ENCODE assay signal across 8 cellular contexts in genomic region chr10:74150151-74151056, GRCh38. TPM values are rescaled to one million over a fixed set of nuclear protein-coding genes. Genes with fewer than 3 reads are reported as not detected.
A peak's percentile ranks its signal among the peaks of the same experiment; 100 is the strongest.
DNase-seq lines count a peak whose midpoint lies in the region; ATAC-seq, FAIRE-seq and TF ChIP-seq lines count a peak whose summit lies in the region.

Gene AP3M1, minus strand, starts transcription at chr10:74150828. Its CDS starts 12,449 bp downstream, at chr10:74138379.

- H3K9me3 ChIP-seq in ascending aorta (no peaks in the 10 kb centered on the region), iPS-15b (ENCODE audit: control insufficient read depth, insufficient read depth, low read length) (no peaks in the 10 kb centered on the region), small intestine (ENCODE audit: control insufficient read depth, low read depth) (no peaks in the 10 kb centered on the region)

- FAIRE-seq in small intestine (lab: Jason Lieb, UNC) = no peak

- peak; percentile 49 for ATAC-seq in GM21717 (IDR thresholded peaks at IDR 0.05; ENCODE audit: unreplicated experiment)

- intact Hi-C loops in T-helper 2 cell treated with Interferon-gamma antibody and Interleukin-4, amounts not matched to agents 100 ng/mL and 5 ng/mL, for 36 hours (cut with micrococcal nuclease) = loop anchor here (1.0 to 5.0 kb wide), 10 partner anchors 26 to 1085 kb away; partner anchors contain the start of genes COMTD1, KAT6B, SAMD8 and VCL
- intact Hi-C loops in ascending aorta (cut with DNase I) = loop anchor here (1.0 to 10.0 kb wide), 5 partner anchors 26 to 1084 kb away; partner anchors contain the start of gene COMTD1

- H3K4me1 ChIP-seq in ascending aorta = peaks cover 8 to 32% of the 10 kb centered on the region in 2 donors
- peaks cover 4% of the 10 kb centered on the region for H3K4me1 ChIP-seq in iPS-15b (ENCODE audit: control insufficient read depth, insufficient read depth, low read length)
- H3K4me1 ChIP-seq in small intestine (ENCODE audit: control insufficient read depth in 2 of 2, insufficient read depth in 1 of 2, low read depth in 1 of 2, low read length in 1 of 2) = peaks cover 1 to 4% of the 10 kb centered on the region in 2 donors

- peak within 1 kb of the TSS; percentile 76 for H3K9ac ChIP-seq in iPS-15b (ENCODE audit: low read depth, low read length)

- H3K4me3 ChIP-seq in ascending aorta = peak within 1 kb of the TSS; percentile 82 to 96
- H3K4me3 ChIP-seq in iPS-15b (ENCODE audit: low read depth, low read length) = peak within 1 kb of the TSS; percentile 58
- peak within 1 kb of the TSS; percentile 79 to 84 for H3K4me3 ChIP-seq in small intestine (ENCODE audit: low read depth in 1 of 2, low read length in 2 of 2)

- DNase-seq in GM03348 (ENCODE audit: low spot score) (peak; percentile 87), KG1 (lab: John Stamatoyannopoulos, UW) (peak; percentile 98), ascending aorta (ENCODE audit: low spot score in 2 of 2) (peak; percentile 48 to 90), small intestine (no peak), NCI-H187 treated with DMSO at 0.1 percent for 48 hours (lab: John Stamatoyannopoulos, UW) (no peak)

- H3K27ac ChIP-seq in ascending aorta (peak within 1 kb of the TSS; percentile 84), small intestine (ENCODE audit: low read depth in 1 of 2, low read length in 1 of 2) (peak within 1 kb of the TSS; percentile 68 to 92)

- H3K36me3 ChIP-seq in ascending aorta = no peaks in the 10 kb centered on the region
- H3K36me3 ChIP-seq in iPS-15b (ENCODE audit: control insufficient read depth, insufficient read depth, low read length) = no peaks in the 10 kb centered on the region
- H3K36me3 ChIP-seq in small intestine (ENCODE audit: control insufficient read depth in 2 of 2, insufficient read depth in 2 of 2, low read length in 2 of 2) = no peaks in the 10 kb centered on the region

- no peak for TF ChIP-seq CTCF in ascending aorta (IDR thresholded peaks at IDR 0.05)

- 0 to 1% (median 1%) methylated on average over 35 of the region's 35 CpGs for WGBS in small intestine, 3 donors

- no peaks in the 10 kb centered on the region for H3K27me3 ChIP-seq in ascending aorta
- H3K27me3 ChIP-seq in iPS-15b (ENCODE audit: control insufficient read depth, insufficient read depth, low read length) = no peaks in the 10 kb centered on the region
- H3K27me3 ChIP-seq in small intestine (ENCODE audit: control insufficient read depth in 2 of 2, insufficient read depth in 2 of 2, low read length in 2 of 2) = no peaks in the 10 kb centered on the region

RNA-seq across cellular contexts. Expression of gene AP3M1, which starts in this region (rescaled TPM):
- 46.0 and 49.2 TPM in 2 replicates for total RNA-seq in T-helper 2 cell treated with Interferon-gamma antibody and Interleukin-4, amounts not matched to agents 100 ng/mL and 5 ng/mL, for 36 hours
- total RNA-seq in ascending aorta = 11.9 TPM
- polyA plus RNA-seq in small intestine = 10 to 100 TPM in 2 of 3 donors, 1 to 10 TPM in 1; 9.7 to 17.5 (median 10.1) TPM

Comparison
In these comparisons a context has a peak if more than half of its experiments do, and no peak if none do; other contexts are left out.
1. DNase-seq: peak in GM03348 (single experiment), KG1 (single experiment) and ascending aorta (2 of 2); none in small intestine (single experiment) and NCI-H187 treated with DMSO at 0.1 percent for 48 hours (single experiment).
2. Peak in every context shown above with its lines, with median percentiles within 50 percentile points of each other: H3K4me3 ChIP-seq.